7 cellular contexts compared by ENCODE assay signal in genomic region chr6:21022343-21023107, GRCh38.
DNase-seq lines count a peak whose midpoint lies in the region; ATAC-seq and TF ChIP-seq lines count a peak whose summit lies in the region.

No MANE protein-coding gene starts in this region.

- no peak overlapping the region for H2AFZ ChIP-seq in OCI-LY1 (ENCODE audit: low read length)

- H3K9ac ChIP-seq in OCI-LY1 (ENCODE audit: low read length): no peak overlapping the region

- no peaks in the 10 kb centered on the region for H4K20me1 ChIP-seq in OCI-LY1 (ENCODE audit: insufficient read depth, low read length)

- H3K27ac ChIP-seq in OCI-LY1 (ENCODE audit: low read depth, low read length, poor library complexity, severe bottlenecking): peak overlapping the region; percentile 7

- ATAC-seq in GM19351 (IDR thresholded peaks at IDR 0.05; ENCODE audit: unreplicated experiment): peak; percentile 91
- ATAC-seq in HG03135 (IDR thresholded peaks at IDR 0.05; ENCODE audit: unreplicated experiment): peak; percentile 93
- no peak for ATAC-seq in left lobe of liver

- no peaks in the 10 kb centered on the region for H3K27me3 ChIP-seq in OCI-LY1 (ENCODE audit: insufficient read depth, low read length)

- H3K4me1 ChIP-seq in OCI-LY1 (ENCODE audit: insufficient read depth, low read length, severe bottlenecking): peaks cover 12% of the 10 kb centered on the region

- no peaks in the 10 kb centered on the region for H3F3A ChIP-seq in OCI-LY1 (ENCODE audit: insufficient read depth, low read length)

- H3K9me3 ChIP-seq in OCI-LY1 (ENCODE audit: low read length): no peaks in the 10 kb centered on the region

- no peaks in the 10 kb centered on the region for H3K79me2 ChIP-seq in OCI-LY1 (ENCODE audit: insufficient read depth, low read length)

- DNase-seq in islet precursor cell: peak; percentile 93
- DNase-seq in stimulated activated CD4-positive, alpha-beta T cell treated with anti-CD3 and anti-CD28 coated beads, Interleukin-4, amount 100 ng/mL, for 1 hour: no peak
- no peak for DNase-seq in left lobe of liver (ENCODE audit: low spot score)
- DNase-seq in NOMO-1 (lab: John Stamatoyannopoulos, UW; ENCODE audit: unreplicated experiment in 2 of 2): no peak

- H3K36me3 ChIP-seq in OCI-LY1 (ENCODE audit: insufficient read depth, low read length): no peaks in the 10 kb centered on the region

- no peak for TF ChIP-seq CTCF in OCI-LY1 (IDR thresholded peaks at IDR 0.05; ENCODE audit: low read length)

- no peak overlapping the region for H3K4me3 ChIP-seq in OCI-LY1 (ENCODE audit: low read depth, low read length, poor library complexity, severe bottlenecking)

- no peak overlapping the region; the same call in 1 of the 2 replicates for H3K4me2 ChIP-seq in OCI-LY1 (ENCODE audit: low read length)

- no peaks in the 10 kb centered on the region for H3K9me2 ChIP-seq in OCI-LY1 (ENCODE audit: low read depth, low read length)
